In the genomic region with DNA sequence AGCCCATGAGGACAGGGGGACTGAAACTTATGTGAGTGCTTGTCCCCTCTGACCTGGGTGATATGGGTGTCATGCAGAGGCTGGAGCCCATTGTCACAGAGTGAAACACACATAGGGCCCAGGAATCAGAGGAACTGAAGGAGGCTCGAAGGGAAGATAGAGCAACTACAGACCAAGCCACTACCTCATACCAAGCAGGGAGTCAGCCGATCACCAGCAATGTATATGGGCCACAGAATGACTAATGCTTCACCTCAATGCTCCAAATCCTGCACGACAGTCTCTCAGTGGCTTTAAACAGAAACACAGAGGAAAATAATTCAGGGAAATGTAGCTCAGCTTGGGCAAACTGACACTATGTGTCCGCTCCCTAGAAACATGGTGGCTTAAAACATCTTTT, we compare ENCODE assay signal across 14 cellular contexts. TPM values are rescaled to one million over a fixed set of nuclear protein-coding genes. Genes with fewer than 3 reads are reported as not detected.
DNase-seq lines count a peak whose midpoint lies in the region; ATAC-seq and TF ChIP-seq lines count a peak whose summit lies in the region.
"Had no signal": no experiment of that assay in that cellular context is flagged by ENCODE, and none has a peak within 500 bp of the region (broad histone marks: within the 10 kb centered on the region; RNA-seq: fewer than 3 reads in every experiment).

No MANE protein-coding gene starts in this region.

- no peaks in the 10 kb centered on the region for H4K20me1 ChIP-seq in H9 (ENCODE audit: control insufficient read depth, insufficient read depth, insufficient read length)
- H4K20me1 ChIP-seq: BLaER1 treated with 17β-estradiol and CSF1 and Interleukin-3, amounts not matched to agents 10 nM and 100 nM had no signal

- CTCF ChIA-PET in activated CD8-positive, alpha-beta memory T cell treated with anti-CD3 and anti-CD28 coated beads, Interleukin-2, amount 10 ng/mL, durations not matched to agents 7 days and 5 days (lab: Charles Lee) = interaction anchor here (0.8 kb wide), 1 partner anchor 9 kb away, joined by 4 read pairs; the partner anchor contains the start of gene FBXW11
- CTCF ChIA-PET in activated CD8-positive, alpha-beta T cell treated with anti-CD3 and anti-CD28 coated beads, Interleukin-2, amount 10 ng/mL, durations not matched to agents 7 days and 5 days (lab: Charles Lee) = no interaction called here

- no peak overlapping the region for H2AFZ ChIP-seq in H9 (ENCODE audit: low read length)

- H3K27me3 Mint-ChIP-seq in activated CD8-positive, alpha-beta memory T cell treated with anti-CD3 and anti-CD28 coated beads, Interleukin-2, amount 10 ng/mL, durations not matched to agents 7 days and 5 days = no peaks in the 10 kb centered on the region
- H3K27me3 Mint-ChIP-seq in H9 (ENCODE audit: low read depth) = no peaks in the 10 kb centered on the region
- no peaks in the 10 kb centered on the region for H3K27me3 Mint-ChIP-seq in activated CD8-positive, alpha-beta T cell treated with anti-CD3 and anti-CD28 coated beads, Interleukin-2, amount 10 ng/mL, durations not matched to agents 7 days and 5 days (ENCODE audit: low read depth)
- peaks cover 2% of the 10 kb centered on the region for H3K27me3 Mint-ChIP-seq in endothelial cell (ENCODE audit: unreplicated experiment)
- H3K27me3 Mint-ChIP-seq in immature natural killer cell (ENCODE audit: low read depth in 3 of 3) = no peaks in the 10 kb centered on the region
- H3K27me3 Mint-ChIP-seq: CD4-positive, CD25-positive, alpha-beta regulatory T cell had no signal

- POLR2A ChIA-PET in activated CD8-positive, alpha-beta T cell treated with anti-CD3 and anti-CD28 coated beads, Interleukin-2, amount 10 ng/mL, durations not matched to agents 7 days and 5 days (lab: Charles Lee) = no interaction called here

- no peak overlapping the region for H4K5ac ChIP-seq in H9 (ENCODE audit: insufficient read length, low read depth, low read length)

- H3K56ac ChIP-seq in H9 (ENCODE audit: insufficient read length, low read depth, low read length) = no peak overlapping the region

- no peaks in the 10 kb centered on the region for H3K4me1 ChIP-seq in H9 (ENCODE audit: insufficient read depth, low read length)
- H3K4me1 ChIP-seq: BLaER1 treated with 17β-estradiol and CSF1 and Interleukin-3, amounts not matched to agents 10 nM and 100 nM had no signal

- H3K9me3 ChIP-seq in H9 (ENCODE audit: control insufficient read depth, low read depth, low read length) = no peaks in the 10 kb centered on the region
- H3K9me3 ChIP-seq: BLaER1 treated with 17β-estradiol and CSF1 and Interleukin-3, amounts not matched to agents 10 nM and 100 nM had no signal

- H3K79me1 ChIP-seq in H9 (ENCODE audit: insufficient read depth, low read depth, low read length, poor library complexity, severe bottlenecking) = no peaks in the 10 kb centered on the region

- no peak overlapping the region for H2BK20ac ChIP-seq in H9 (ENCODE audit: low read depth, low read length, poor library complexity, severe bottlenecking)

- H3K4me1 Mint-ChIP-seq in activated CD8-positive, alpha-beta memory T cell treated with anti-CD3 and anti-CD28 coated beads, Interleukin-2, amount 10 ng/mL, durations not matched to agents 7 days and 5 days = peaks cover 12% of the 10 kb centered on the region
- H3K4me1 Mint-ChIP-seq in H9 = peaks cover 7 to 10% of the 10 kb centered on the region in 2 experiments
- H3K4me1 Mint-ChIP-seq in activated CD8-positive, alpha-beta T cell treated with anti-CD3 and anti-CD28 coated beads, Interleukin-2, amount 10 ng/mL, durations not matched to agents 7 days and 5 days (ENCODE audit: low read depth) = peaks cover 5% of the 10 kb centered on the region
- H3K4me1 Mint-ChIP-seq in endothelial cell (ENCODE audit: unreplicated experiment) = no peaks in the 10 kb centered on the region
- no peaks in the 10 kb centered on the region for H3K4me1 Mint-ChIP-seq in immature natural killer cell

- no peaks in the 10 kb centered on the region for H3K27me3 ChIP-seq in H9 (ENCODE audit: insufficient read depth, low read length)
- H3K27me3 ChIP-seq: BLaER1 treated with 17β-estradiol and CSF1 and Interleukin-3, amounts not matched to agents 10 nM and 100 nM had no signal

- H3K79me2 ChIP-seq in H9 (ENCODE audit: insufficient read depth, low read length) = no peaks in the 10 kb centered on the region

- peak; percentile 76 for ATAC-seq in activated CD8-positive, alpha-beta memory T cell treated with anti-CD3 and anti-CD28 coated beads, Interleukin-2, amount 10 ng/mL, durations not matched to agents 7 days and 5 days
- peak; percentile 68 for ATAC-seq in activated CD8-positive, alpha-beta T cell treated with anti-CD3 and anti-CD28 coated beads, Interleukin-2, amount 10 ng/mL, durations not matched to agents 7 days and 5 days

- no peak overlapping the region for H2AK5ac ChIP-seq in H9 (ENCODE audit: insufficient read length, low read length)

- no peak overlapping the region for H4K91ac ChIP-seq in H9 (ENCODE audit: insufficient read length, low read depth, low read length)

- no peaks in the 10 kb centered on the region for H3K9me3 Mint-ChIP-seq in activated CD8-positive, alpha-beta memory T cell treated with anti-CD3 and anti-CD28 coated beads, Interleukin-2, amount 10 ng/mL, durations not matched to agents 7 days and 5 days (ENCODE audit: low read depth)
- no peaks in the 10 kb centered on the region for H3K9me3 Mint-ChIP-seq in H9
- no peaks in the 10 kb centered on the region for H3K9me3 Mint-ChIP-seq in activated CD8-positive, alpha-beta T cell treated with anti-CD3 and anti-CD28 coated beads, Interleukin-2, amount 10 ng/mL, durations not matched to agents 7 days and 5 days (ENCODE audit: insufficient read depth)
- no peaks in the 10 kb centered on the region for H3K9me3 Mint-ChIP-seq in endothelial cell (ENCODE audit: unreplicated experiment)
- H3K9me3 Mint-ChIP-seq in immature natural killer cell = no peaks in the 10 kb centered on the region
- H3K9me3 Mint-ChIP-seq: CD4-positive, CD25-positive, alpha-beta regulatory T cell had no signal

- no peak overlapping the region for H3K9ac ChIP-seq in H9 (ENCODE audit: extremely low read depth, insufficient read length, low read length)
- H3K9ac ChIP-seq: BLaER1 treated with 17β-estradiol and CSF1 and Interleukin-3, amounts not matched to agents 10 nM and 100 nM had no signal

- no peaks in the 10 kb centered on the region for H3K36me3 Mint-ChIP-seq in activated CD8-positive, alpha-beta memory T cell treated with anti-CD3 and anti-CD28 coated beads, Interleukin-2, amount 10 ng/mL, durations not matched to agents 7 days and 5 days
- H3K36me3 Mint-ChIP-seq in H9 (ENCODE audit: insufficient read depth in 1 of 3, low read depth in 3 of 3) = peaks cover 0 to 3% (median 0%) of the 10 kb centered on the region in 3 experiments; a peak in 2 of 7 replicates
- H3K36me3 Mint-ChIP-seq in activated CD8-positive, alpha-beta T cell treated with anti-CD3 and anti-CD28 coated beads, Interleukin-2, amount 10 ng/mL, durations not matched to agents 7 days and 5 days (ENCODE audit: low read depth) = no peaks in the 10 kb centered on the region
- H3K36me3 Mint-ChIP-seq in endothelial cell (ENCODE audit: low read depth, unreplicated experiment) = no peaks in the 10 kb centered on the region
- peaks cover 0 to 5% (median 0%) of the 10 kb centered on the region in 3 donors for H3K36me3 Mint-ChIP-seq in immature natural killer cell

- H3K14ac ChIP-seq in H9 (ENCODE audit: insufficient read depth, low read length) = no peak overlapping the region

- no peak overlapping the region for H2BK120ac ChIP-seq in H9 (ENCODE audit: low read depth, low read length, poor library complexity, severe bottlenecking)

- H3K23me2 ChIP-seq in H9 (ENCODE audit: insufficient read length, low read depth, low read length, poor library complexity, severe bottlenecking) = no peaks in the 10 kb centered on the region

- H2BK5ac ChIP-seq in H9 (ENCODE audit: insufficient read length, low read length) = no peak overlapping the region

- TF ChIP-seq CTCF in H9 (conservative IDR thresholded peaks at IDR 0.05) (no peak), endothelial cell (IDR thresholded peaks at IDR 0.05; ENCODE audit: unreplicated experiment) (no peak)

- H3K23ac ChIP-seq in H9 (ENCODE audit: insufficient read length, low read depth, low read length) = no peak overlapping the region

- no peak overlapping the region for H2BK15ac ChIP-seq in H9 (ENCODE audit: low read depth, low read length)

- no peak overlapping the region for H2BK12ac ChIP-seq in H9 (ENCODE audit: insufficient read length, low read depth, low read length)

- no peak overlapping the region for H3K4ac ChIP-seq in H9 (ENCODE audit: low read depth, low read length)

- peak; percentile 45 for DNase-seq in activated CD8-positive, alpha-beta memory T cell treated with anti-CD3 and anti-CD28 coated beads, Interleukin-2, amount 10 ng/mL, durations not matched to agents 7 days and 5 days
- DNase-seq in activated CD8-positive, alpha-beta memory T cell treated with anti-CD3 and anti-CD28 coated beads, Interleukin-2, amount 50 U/mL, for 48 hours = no peak
- no peak for DNase-seq in H9
- DNase-seq in activated CD8-positive, alpha-beta T cell treated with anti-CD3 and anti-CD28 coated beads, Interleukin-2, amount 10 ng/mL, durations not matched to agents 7 days and 5 days = no peak
- peak; percentile 23 for DNase-seq in glomerular visceral epithelial cell (ENCODE audit: extremely low spot score)
- DNase-seq in endothelial cell (ENCODE audit: low spot score) = no peak
- no peak for DNase-seq in immature natural killer cell
- no peak for DNase-seq in activated T-cell treated with anti-CD3 and anti-CD28 coated beads, Interleukin-2, amount 50 U/mL, for 48 hours
- DNase-seq: 8988T; CD4-positive, CD25-positive, alpha-beta regulatory T cell; DMS53; GF-D8; H7 had no signal

- no peak overlapping the region for H3K27ac Mint-ChIP-seq in activated CD8-positive, alpha-beta memory T cell treated with anti-CD3 and anti-CD28 coated beads, Interleukin-2, amount 10 ng/mL, durations not matched to agents 7 days and 5 days
- H3K27ac Mint-ChIP-seq in H9 = peak overlapping the region in 2 of 3 experiments; percentile 6 to 7; a peak in 2 of 7 replicates
- peak overlapping the region; percentile 43 for H3K27ac Mint-ChIP-seq in activated CD8-positive, alpha-beta T cell treated with anti-CD3 and anti-CD28 coated beads, Interleukin-2, amount 10 ng/mL, durations not matched to agents 7 days and 5 days
- no peak overlapping the region for H3K27ac Mint-ChIP-seq in endothelial cell (ENCODE audit: unreplicated experiment)
- no peak overlapping the region for H3K27ac Mint-ChIP-seq in immature natural killer cell

- H3K18ac ChIP-seq in H9 (ENCODE audit: insufficient read length, low read depth, low read length) = no peak overlapping the region

- H4K8ac ChIP-seq in H9 (replicated peaks; ENCODE audit: insufficient read length, low read depth, low read length) = no peak overlapping the region

- no peak overlapping the region for H3K4me2 ChIP-seq in H9 (ENCODE audit: insufficient read depth, insufficient read length, low read length)
- H3K4me2 ChIP-seq: BLaER1 treated with 17β-estradiol and CSF1 and Interleukin-3, amounts not matched to agents 10 nM and 100 nM had no signal

- H3K4me3 Mint-ChIP-seq in activated CD8-positive, alpha-beta memory T cell treated with anti-CD3 and anti-CD28 coated beads, Interleukin-2, amount 10 ng/mL, durations not matched to agents 7 days and 5 days = no peak overlapping the region
- H3K4me3 Mint-ChIP-seq in H9 = no peak overlapping the region
- no peak overlapping the region for H3K4me3 Mint-ChIP-seq in activated CD8-positive, alpha-beta T cell treated with anti-CD3 and anti-CD28 coated beads, Interleukin-2, amount 10 ng/mL, durations not matched to agents 7 days and 5 days
- H3K4me3 Mint-ChIP-seq in endothelial cell (ENCODE audit: unreplicated experiment) = no peak overlapping the region
- H3K4me3 Mint-ChIP-seq in immature natural killer cell = no peak overlapping the region
- H3K4me3 Mint-ChIP-seq: CD4-positive, CD25-positive, alpha-beta regulatory T cell had no signal

- H3T11ph ChIP-seq in H9 (ENCODE audit: low read length) = no peak overlapping the region

- no CpG with 5 or more reads among the region's 4 CpGs for WGBS in H9 (ENCODE audit: extremely low coverage, insufficient read length, low lambda C conversion rate)

- H3K27ac ChIP-seq in H9 (ENCODE audit: insufficient read length, low read depth, low read length) = no peak overlapping the region
- H3K27ac ChIP-seq: BLaER1 treated with 17β-estradiol and CSF1 and Interleukin-3, amounts not matched to agents 10 nM and 100 nM had no signal

RNA-seq across cellular contexts. Expression of gene FBXW11, which starts 8.9 kb away (rescaled TPM):
- total RNA-seq in activated CD8-positive, alpha-beta memory T cell treated with anti-CD3 and anti-CD28 coated beads, Interleukin-2, amount 10 ng/mL, durations not matched to agents 7 days and 5 days = 10 to 100 TPM; 31.2 to 50.4 TPM
- total RNA-seq in H9 (2021) = 84.0 and 85.3 TPM in 2 replicates
- 10 to 100 TPM; 26.3 to 27.1 TPM for total RNA-seq in activated CD8-positive, alpha-beta T cell treated with anti-CD3 and anti-CD28 coated beads, Interleukin-2, amount 10 ng/mL, durations not matched to agents 7 days and 5 days
- 62.0 TPM for total RNA-seq in endothelial cell (ENCODE audit: unreplicated experiment)
- polyA plus RNA-seq in immature natural killer cell = 10 to 100 TPM; 13.6 to 29.1 (median 17.8) TPM

Comparison
In these comparisons a context has a peak if more than half of its experiments do, and no peak if none do; other contexts are left out.
1. DNase-seq: peak in activated CD8-positive, alpha-beta memory T cell treated with anti-CD3 and anti-CD28 coated beads, Interleukin-2, amount 10 ng/mL, durations not matched to agents 7 days and 5 days (single experiment) and glomerular visceral epithelial cell (single experiment); none in activated CD8-positive, alpha-beta memory T cell treated with anti-CD3 and anti-CD28 coated beads, Interleukin-2, amount 50 U/mL, for 48 hours (single experiment), H9 (single experiment), activated CD8-positive, alpha-beta T cell treated with anti-CD3 and anti-CD28 coated beads, Interleukin-2, amount 10 ng/mL, durations not matched to agents 7 days and 5 days (single experiment), endothelial cell (single experiment), immature natural killer cell (0 of 3) and activated T-cell treated with anti-CD3 and anti-CD28 coated beads, Interleukin-2, amount 50 U/mL, for 48 hours (0 of 2).
2. H3K27ac Mint-ChIP-seq: peak in H9 (2 of 3) and activated CD8-positive, alpha-beta T cell treated with anti-CD3 and anti-CD28 coated beads, Interleukin-2, amount 10 ng/mL, durations not matched to agents 7 days and 5 days (single experiment); none in activated CD8-positive, alpha-beta memory T cell treated with anti-CD3 and anti-CD28 coated beads, Interleukin-2, amount 10 ng/mL, durations not matched to agents 7 days and 5 days (single experiment), endothelial cell (single experiment) and immature natural killer cell (0 of 6).